In genomic region chr5:73189816-73190451, GRCh38 we compare ENCODE assay signal across 10 cellular contexts. TPM values are rescaled to one million over a fixed set of nuclear protein-coding genes. Genes with fewer than 3 reads are reported as not detected.
DNase-seq lines count a peak whose midpoint lies in the region; ATAC-seq and TF ChIP-seq lines count a peak whose summit lies in the region.
"Had no signal": no experiment of that assay in that cellular context is flagged by ENCODE, and none has a peak within 500 bp of the region (broad histone marks: within the 10 kb centered on the region; RNA-seq: fewer than 3 reads in every experiment).

No MANE protein-coding gene starts in this region.

- peaks cover 5% of the 10 kb centered on the region for H3K9me3 Mint-ChIP-seq in GM23338

- H2AFZ ChIP-seq in GM23338 (peak overlapping the region; percentile 81), OCI-LY7 (ENCODE audit: low read length) (no peak overlapping the region)

- no TSS peak for BruUV-seq in OCI-LY7 (replicated peaks; lab: Mats Ljungman, UMichigan)

- H4K20me1 ChIP-seq in GM23338 (replicated peaks; ENCODE audit: insufficient read depth) = no peaks in the 10 kb centered on the region
- H4K20me1 ChIP-seq in OCI-LY7 (ENCODE audit: insufficient read depth, low read length) = no peaks in the 10 kb centered on the region

- no peaks in the 10 kb centered on the region for H3F3A ChIP-seq in GM23338 (replicated peaks; ENCODE audit: low read depth)

- no peak overlapping the region for H3K4me2 ChIP-seq in GM23338
- H3K4me2 ChIP-seq in OCI-LY7 (ENCODE audit: low read length) = no peak overlapping the region

- no peaks in the 10 kb centered on the region for H3K9me3 ChIP-seq in OCI-LY7 (ENCODE audit: low read length)
- H3K9me3 ChIP-seq: psoas muscle had no signal

- DNase-seq in GM23338 (ENCODE audit: low spot score) (peak; percentile 48), OCI-LY7 (ENCODE audit: low spot score) (peak; percentile 23), fibroblast of peridontal ligament (ENCODE audit: extremely low read depth) (peak; percentile 93), putamen (ENCODE audit: low spot score) (peak; percentile 9), NCI-H1105 treated with DMSO at 0.1 percent for 48 hours (lab: John Stamatoyannopoulos, UW) (no peak), dorsolateral prefrontal cortex (no peak)

- no peaks in the 10 kb centered on the region for H3K27me3 ChIP-seq in GM23338 (ENCODE audit: insufficient read depth)
- peaks cover 0 to 8% (median 0%) of the 10 kb centered on the region in 45 donors for H3K27me3 ChIP-seq in dorsolateral prefrontal cortex

- H3K27ac ChIP-seq in GM23338 (ENCODE audit: low read depth) (no peak overlapping the region), OCI-LY7 (ENCODE audit: low read depth, low read length, poor library complexity, severe bottlenecking) (no peak overlapping the region), dorsolateral prefrontal cortex (peak overlapping the region in 1 of 59 donors; percentile 41)
- H3K27ac ChIP-seq: coronary artery, psoas muscle, SK-N-MC had no signal

- intact Hi-C loops in OCI-LY7 (cut with micrococcal nuclease; ENCODE audit: unreplicated experiment) (no loop called here), dorsolateral prefrontal cortex (cut with DNase I) (no loop called here)

- peak overlapping the region; percentile 75; the same call in 1 of the 2 replicates for H3K27ac Mint-ChIP-seq in GM23338

- POLR2A ChIA-PET in OCI-LY7 (lab: Charles Lee) = no interaction called here

- H3K4me1 Mint-ChIP-seq in GM23338 = peaks cover 19% of the 10 kb centered on the region

- H3K27me3 Mint-ChIP-seq in GM23338 (ENCODE audit: insufficient read depth, low read depth, poor library complexity) = peaks cover 8% of the 10 kb centered on the region

- no peak overlapping the region for H3K4me3 Mint-ChIP-seq in GM23338

- peaks cover 11% of the 10 kb centered on the region for H3K9me2 ChIP-seq in GM23338 (ENCODE audit: insufficient read depth)
- no peaks in the 10 kb centered on the region for H3K9me2 ChIP-seq in OCI-LY7 (ENCODE audit: insufficient read depth, low read length)

- H3K4me1 ChIP-seq in GM23338 (ENCODE audit: insufficient read depth) = peaks cover 14% of the 10 kb centered on the region
- no peaks in the 10 kb centered on the region for H3K4me1 ChIP-seq in OCI-LY7 (ENCODE audit: insufficient read depth, low read length, poor library complexity, severe bottlenecking)
- H3K4me1 ChIP-seq: psoas muscle had no signal

- no peaks in the 10 kb centered on the region for H3K36me3 ChIP-seq in GM23338 (ENCODE audit: insufficient read depth)
- no peaks in the 10 kb centered on the region for H3K36me3 ChIP-seq in OCI-LY7 (ENCODE audit: insufficient read depth, low read length)

- CTCF ChIA-PET in OCI-LY7 (lab: Charles Lee; ENCODE audit: unreplicated experiment) = no interaction called here

- H3K4me3 ChIP-seq in GM23338 = no peak overlapping the region
- H3K4me3 ChIP-seq in OCI-LY7 (ENCODE audit: low read depth, low read length, poor library complexity, severe bottlenecking) = no peak overlapping the region
- no peak overlapping the region for H3K4me3 ChIP-seq in dorsolateral prefrontal cortex
- H3K4me3 ChIP-seq: coronary artery, psoas muscle, SK-N-MC had no signal

- peaks cover 5% of the 10 kb centered on the region; the same call in 1 of the 3 replicates for H3K36me3 Mint-ChIP-seq in GM23338 (ENCODE audit: low read depth)

- peak; percentile 66 for ATAC-seq in GM23338
- ATAC-seq in GM19023 (IDR thresholded peaks at IDR 0.05; ENCODE audit: unreplicated experiment) = no peak
- ATAC-seq: psoas muscle had no signal

- H3K79me2 ChIP-seq in GM23338 (replicated peaks; ENCODE audit: insufficient read depth) = no peaks in the 10 kb centered on the region
- H3K79me2 ChIP-seq in OCI-LY7 (ENCODE audit: insufficient read depth, low read depth, low read length) = no peaks in the 10 kb centered on the region

- no peak for TF ChIP-seq CTCF in GM23338 (conservative IDR thresholded peaks at IDR 0.05; ENCODE audit: low read depth in 2 of 2)
- TF ChIP-seq CTCF in OCI-LY7 (conservative IDR thresholded peaks at IDR 0.05; ENCODE audit: low read length) = no peak
- TF ChIP-seq CTCF in dorsolateral prefrontal cortex (IDR thresholded peaks at IDR 0.05 in 54 of 56, conservative IDR thresholded peaks at IDR 0.05 in 2 of 56; ENCODE audit: low read depth in 1 of 56, partially characterized antibody in 56 of 56) = no peak

TF ChIP-seq in GM23338, 12 proteins besides CTCF, POLR2A, EP300 and RAD21 (continues in another document):
- TF ChIP-seq POLR2AphosphoS5 (IDR thresholded peaks at IDR 0.05; ENCODE audit: low read depth) (no peak), ZNF331 (CRISPR knock-in tag; IDR thresholded peaks at IDR 0.05; ENCODE audit: low read depth) (no peak), CREB1 (CRISPR knock-in tag; IDR thresholded peaks at IDR 0.05; ENCODE audit: low read depth) (no peak), EZH2phosphoT487 (IDR thresholded peaks at IDR 0.05; ENCODE audit: unreplicated experiment) (no peak), EZH2 (IDR thresholded peaks at IDR 0.05; ENCODE audit: low read depth, unreplicated experiment) (no peak), NANOG (IDR thresholded peaks at IDR 0.05; ENCODE audit: borderline replicate concordance) (no peak), JUNB (IDR thresholded peaks at IDR 0.05; ENCODE audit: unreplicated experiment) (no peak), ZNF462 (CRISPR knock-in tag; IDR thresholded peaks at IDR 0.05) (no peak)

RNA-seq across cellular contexts. Expression of gene TMEM174, which starts 16.9 kb away (rescaled TPM):
- not detected in 2 replicates for total RNA-seq in GM23338 (2014; rRNA removed; shearing (Covaris generic))
- not detected in 2 replicates for polyA plus RNA-seq in GM23338 (2016; fragmentation: Nextera tagmentation; extraction: Ambion mirVana)
- total RNA-seq in OCI-LY7 (2014; rRNA removed; shearing (Covaris generic)) = not detected in 2 replicates
- total RNA-seq in OCI-LY7 (2022) (0.25 TPM in 1 of 2 replicates, not detected in the other), dorsolateral prefrontal cortex (not detected)
- total RNA-seq: psoas muscle had no signal
- polyA plus RNA-seq: psoas muscle had no signal

Comparison
In these comparisons a context has a peak if more than half of its experiments do, and no peak if none do; other contexts are left out.
1. DNase-seq: peak in GM23338 (single experiment), OCI-LY7 (single experiment), fibroblast of peridontal ligament (single experiment) and putamen (single experiment); none in NCI-H1105 treated with DMSO at 0.1 percent for 48 hours (single experiment) and dorsolateral prefrontal cortex (0 of 10).